In genomic region chr16:10326647-10327046, GRCh38 we compare ENCODE assay signal across 16 cellular contexts. TPM values are rescaled to one million over a fixed set of nuclear protein-coding genes. Genes with fewer than 3 reads are reported as not detected.
DNase-seq lines count a peak whose midpoint lies in the region; ATAC-seq and TF ChIP-seq lines count a peak whose summit lies in the region.
"Had no signal": no experiment of that assay in that cellular context is flagged by ENCODE, and none has a peak within 500 bp of the region (broad histone marks: within the 10 kb centered on the region; RNA-seq: fewer than 3 reads in every experiment).

No MANE protein-coding gene starts in this region.

- no peaks in the 10 kb centered on the region for H4K20me1 ChIP-seq in GM23338 (replicated peaks; ENCODE audit: insufficient read depth)

- intact Hi-C loops in Panc1 (cut with micrococcal nuclease; ENCODE audit: unreplicated experiment): no loop called here

- H3K9me3 ChIP-seq in Panc1 (ENCODE audit: control insufficient read depth, insufficient read depth, low read depth, low read length): no peaks in the 10 kb centered on the region
- H3K9me3 ChIP-seq: HAP-1 had no signal

- H3K27me3 Mint-ChIP-seq in GM23338 (ENCODE audit: insufficient read depth, low read depth, poor library complexity) (no peaks in the 10 kb centered on the region), nephron (ENCODE audit: low read depth) (no peaks in the 10 kb centered on the region)
- H3K27me3 Mint-ChIP-seq: CD4-positive, alpha-beta memory T cell had no signal

- no peaks in the 10 kb centered on the region for H3K4me1 ChIP-seq in GM23338 (ENCODE audit: insufficient read depth)
- peaks cover 4% of the 10 kb centered on the region; the same call in 1 of the 2 replicates for H3K4me1 ChIP-seq in Panc1 (ENCODE audit: control insufficient read depth, insufficient read depth, low read length)
- H3K4me1 ChIP-seq: HAP-1 had no signal

- TF ChIP-seq CTCF in GM23338 (conservative IDR thresholded peaks at IDR 0.05; ENCODE audit: low read depth in 2 of 2) (no peak), Panc1 (IDR thresholded peaks at IDR 0.05) (no peak), nephron (IDR thresholded peaks at IDR 0.05; ENCODE audit: unreplicated experiment in 3 of 3) (no peak)

- H3K9me2 ChIP-seq in GM23338 (ENCODE audit: insufficient read depth): no peaks in the 10 kb centered on the region; the same call in 1 of the 2 replicates

- peak overlapping the region; percentile 47; the same call in 1 of the 2 replicates for H2AFZ ChIP-seq in GM23338

- H3K4me3 Mint-ChIP-seq in GM23338 (no peak overlapping the region), nephron (no peak overlapping the region)
- H3K4me3 Mint-ChIP-seq: HFFc6 had no signal

- H3K4me3 ChIP-seq in GM23338: no peak overlapping the region
- H3K4me3 ChIP-seq in Panc1 (ENCODE audit: low read depth in 2 of 2, low read length in 2 of 2): no peak overlapping the region
- H3K4me3 ChIP-seq: HAP-1 had no signal

- H3K27ac ChIP-seq in GM23338 (ENCODE audit: low read depth) (no peak overlapping the region), Panc1 (ENCODE audit: low read length) (peak overlapping the region; percentile 72; the same call in 1 of the 2 replicates)

- H3K9me3 Mint-ChIP-seq in GM23338 (peaks cover 5% of the 10 kb centered on the region; the same call in 2 of the 3 replicates), nephron (no peaks in the 10 kb centered on the region)

- in situ Hi-C loops in Panc1 (cut with HindIII; ENCODE audit: low pct_unique_long_range_greater_than_20kb, low sequenced_read_pairs): no loop called here

- H3K4me2 ChIP-seq in GM23338: no peak overlapping the region

- H3K27ac Mint-ChIP-seq in GM23338: no peak overlapping the region
- H3K27ac Mint-ChIP-seq in nephron: peak overlapping the region in 2 of 3 experiments; percentile 69 to 75
- H3K27ac Mint-ChIP-seq: CD4-positive, alpha-beta memory T cell; HFFc6 had no signal

- no TSS peak for BruUV-seq in Panc1 (replicated peaks; lab: Mats Ljungman, UMichigan)

- no peaks in the 10 kb centered on the region; the same call in 2 of the 3 replicates for H3K36me3 Mint-ChIP-seq in GM23338 (ENCODE audit: low read depth)
- H3K36me3 Mint-ChIP-seq in nephron (ENCODE audit: low read depth): no peaks in the 10 kb centered on the region

- H3K27me3 ChIP-seq in GM23338 (ENCODE audit: insufficient read depth): no peaks in the 10 kb centered on the region
- no peaks in the 10 kb centered on the region for H3K27me3 ChIP-seq in Panc1 (ENCODE audit: control insufficient read depth, insufficient read depth, low read length)

- no peaks in the 10 kb centered on the region for H3K36me3 ChIP-seq in GM23338 (ENCODE audit: insufficient read depth)
- no peaks in the 10 kb centered on the region for H3K36me3 ChIP-seq in Panc1 (ENCODE audit: control insufficient read depth, insufficient read depth, low read length)
- H3K36me3 ChIP-seq: HAP-1 had no signal

- DNase-seq in GM23338 (ENCODE audit: low spot score) (no peak), Panc1 (ENCODE audit: low read depth, low spot score) (no peak), NAMALWA (ENCODE audit: low spot score) (no peak), DMS114 treated with DMSO at 0.1 percent for 48 hours (lab: John Stamatoyannopoulos, UW; ENCODE audit: unreplicated experiment) (no peak)
- no peak for DNase-seq in activated naive CD4-positive, alpha-beta T cell treated with Interleukin-2 at 50 U/mL for 16 hours
- DNase-seq: C1 segment of cervical spinal cord; CD4-positive, alpha-beta memory T cell; COR-L47; DMS53; DMS79 treated with DMSO at 0.1 percent for 48 hours; GF-D8; GOT3; HFFc6 had no signal

- H3K4me1 Mint-ChIP-seq in GM23338: no peaks in the 10 kb centered on the region
- H3K4me1 Mint-ChIP-seq in nephron: peaks cover 6% of the 10 kb centered on the region

- ATAC-seq in GM23338 (no peak), Panc1 (no peak)

- no peaks in the 10 kb centered on the region for H3F3A ChIP-seq in GM23338 (replicated peaks; ENCODE audit: low read depth)

- CTCF ChIA-PET in Panc1 (lab: Charles Lee): no interaction called here

- no peaks in the 10 kb centered on the region for H3K79me2 ChIP-seq in GM23338 (replicated peaks; ENCODE audit: insufficient read depth)

- POLR2A ChIA-PET in Panc1 (lab: Charles Lee): no interaction called here

TF ChIP-seq in GM23338, 12 proteins besides CTCF, POLR2A, EP300 and RAD21:
- no peak for TF ChIP-seq JUNB (IDR thresholded peaks at IDR 0.05; ENCODE audit: unreplicated experiment)

RNA-seq across cellular contexts. Expression of gene ATF7IP2, which starts 59.2 kb away (rescaled TPM):
- 27.9 and 30.4 TPM in 2 replicates for total RNA-seq in GM23338 (2014; rRNA removed; shearing (Covaris generic))
- polyA plus RNA-seq in GM23338 (2016; fragmentation: Nextera tagmentation; extraction: Ambion mirVana): 47.4 and 55.7 TPM in 2 replicates
- 25.2 TPM for total RNA-seq in Panc1 (2021; ENCODE audit: unreplicated experiment)
- polyA plus RNA-seq in Panc1 (2012; ENCODE audit: insufficient read length): 9.8 TPM
- total RNA-seq: A172 had no signal
